19 cellular contexts compared by ENCODE assay signal in genomic region chr20:32702706-32703425, GRCh38. TPM values are rescaled to one million over a fixed set of nuclear protein-coding genes. Genes with fewer than 3 reads are reported as not detected.
DNase-seq lines count a peak whose midpoint lies in the region; ATAC-seq and TF ChIP-seq lines count a peak whose summit lies in the region.
"Had no signal": no experiment of that assay in that cellular context is flagged by ENCODE, and none has a peak within 500 bp of the region (broad histone marks: within the 10 kb centered on the region; RNA-seq: fewer than 3 reads in every experiment).

No MANE protein-coding gene starts in this region.

- no peaks in the 10 kb centered on the region for H3F3A ChIP-seq in PC-9 (ENCODE audit: insufficient read depth, low read depth)

- no peaks in the 10 kb centered on the region for H3K4me1 Mint-ChIP-seq in MCF 10A (ENCODE audit: insufficient read depth, unreplicated experiment)
- H3K4me1 Mint-ChIP-seq in stimulated activated effector memory CD8-positive, alpha-beta T cell treated with anti-CD3 and anti-CD28 coated beads, Interleukin-12 subunit alpha, Interleukin-12 subunit beta, amount 100 ng/mL, for 72 hours, result peaks cover under 1% of the 10 kb centered on the region

- peaks cover 37% of the 10 kb centered on the region for H3K36me3 Mint-ChIP-seq in MCF 10A (ENCODE audit: insufficient read depth, unreplicated experiment)
- H3K36me3 Mint-ChIP-seq in stimulated activated effector memory CD8-positive, alpha-beta T cell treated with anti-CD3 and anti-CD28 coated beads, Interleukin-12 subunit alpha, Interleukin-12 subunit beta, amount 100 ng/mL, for 72 hours, result peaks cover 77% of the 10 kb centered on the region

- no peak overlapping the region for H2AFZ ChIP-seq in PC-9

- no peak for TF ChIP-seq POLR2A in breast epithelium (IDR thresholded peaks at IDR 0.05)
- TF ChIP-seq POLR2A in stomach (IDR thresholded peaks at IDR 0.05), result no peak

- CTCF ChIA-PET in MCF 10A (lab: Yijun Ruan, JAX), result interaction anchor here (0.6 to 1.9 kb wide), 6 partner anchors 13 to 162 kb away, joined by 3 to 7 read pairs (median 3); no protein-coding TSS in a partner anchor
- CTCF ChIA-PET in PC-9 (lab: Charles Lee), result no interaction called here

- no peaks in the 10 kb centered on the region for H3K27me3 ChIP-seq in breast epithelium
- no peaks in the 10 kb centered on the region for H3K27me3 ChIP-seq in PC-9 (ENCODE audit: insufficient read depth, low read depth)
- H3K27me3 ChIP-seq in stomach, result no peaks in the 10 kb centered on the region
- H3K27me3 ChIP-seq: vagina had no signal

- no peaks in the 10 kb centered on the region for H3K79me2 ChIP-seq in PC-9 (ENCODE audit: low read depth)

- BruUV-seq in MCF 10A (replicated peaks; lab: Mats Ljungman, UMichigan) (TSS peak; percentile 76), PC-9 (replicated peaks; lab: Mats Ljungman, UMichigan) (TSS peak; percentile 6)

- 78 to 88% (median 84%) methylated on average over 9 of the region's 9 CpGs for whole genome bisulfite sequencing in stomach, 5 donors

- no peak overlapping the region for H3K4me2 ChIP-seq in PC-9

- no peaks in the 10 kb centered on the region for H3K9me3 Mint-ChIP-seq in MCF 10A (ENCODE audit: unreplicated experiment)
- H3K9me3 Mint-ChIP-seq in stimulated activated effector memory CD8-positive, alpha-beta T cell treated with anti-CD3 and anti-CD28 coated beads, Interleukin-12 subunit alpha, Interleukin-12 subunit beta, amount 100 ng/mL, for 72 hours, result no peaks in the 10 kb centered on the region

- DNase-seq in MCF 10A (ENCODE audit: unreplicated experiment), result no peak
- DNase-seq in breast epithelium (ENCODE audit: low spot score in 2 of 2), result no peak
- peak; percentile 2 for DNase-seq in NCI-H1694 treated with DMSO at 0.1 percent for 48 hours (lab: John Stamatoyannopoulos, UW)
- no peak for DNase-seq in PC-9
- DNase-seq in stimulated activated effector memory CD8-positive, alpha-beta T cell treated with anti-CD3 and anti-CD28 coated beads, Interleukin-12 subunit alpha, Interleukin-12 subunit beta, amount 100 ng/mL, for 72 hours (ENCODE audit: low spot score in 2 of 2), result no peak
- DNase-seq in RKO (ENCODE audit: low spot score), result no peak
- no peak for DNase-seq in SK-N-DZ (ENCODE audit: low spot score)
- DNase-seq in stomach, result no peak
- DNase-seq: activated CD4-positive, alpha-beta T cell treated with anti-CD3 and anti-CD28 coated beads, Interleukin-2, amount 50 U/mL, for 1 hour; HCEC 1CT; head of caudate nucleus; Kasumi-1; kidney; NCI-H226; stimulated activated naive CD8-positive, alpha-beta T cell treated with anti-CD3 and anti-CD28 coated beads, Interleukin-15, Interleukin-2, amounts not matched to agents 100 U/mL and 50 U/mL, for 24 hours had no signal

- no peak for TF ChIP-seq EP300 in stomach (IDR thresholded peaks at IDR 0.05)

- H4K20me1 ChIP-seq in PC-9 (ENCODE audit: insufficient read depth), result no peaks in the 10 kb centered on the region

- POLR2A ChIA-PET in MCF 10A (lab: Yijun Ruan, JAX) (no interaction called here), PC-9 (lab: Charles Lee; ENCODE audit: unreplicated experiment) (no interaction called here)

- H3K9me2 ChIP-seq in PC-9 (ENCODE audit: insufficient read depth), result no peaks in the 10 kb centered on the region

- H3K4me3 ChIP-seq in breast epithelium, result no peak overlapping the region
- no peak overlapping the region for H3K4me3 ChIP-seq in PC-9
- H3K4me3 ChIP-seq in stomach, result no peak overlapping the region
- H3K4me3 ChIP-seq: coronary artery, vagina had no signal

- H3K27ac ChIP-seq in breast epithelium (no peak overlapping the region), PC-9 (no peak overlapping the region), stomach (no peak overlapping the region)
- H3K27ac ChIP-seq: coronary artery, vagina had no signal

- ATAC-seq in stimulated activated effector memory CD8-positive, alpha-beta T cell treated with anti-CD3 and anti-CD28 coated beads, Interleukin-12 subunit alpha, Interleukin-12 subunit beta, amount 100 ng/mL, for 72 hours, result no peak
- ATAC-seq: esophagus mucosa; stimulated activated naive CD8-positive, alpha-beta T cell treated with anti-CD3 and anti-CD28 coated beads, Interleukin-15, Interleukin-2, amounts not matched to agents 100 U/mL and 50 U/mL, for 24 hours had no signal

- no peak overlapping the region for H3K27ac Mint-ChIP-seq in MCF 10A (ENCODE audit: low read depth, unreplicated experiment)
- peak overlapping the region; percentile 29 for H3K27ac Mint-ChIP-seq in stimulated activated effector memory CD8-positive, alpha-beta T cell treated with anti-CD3 and anti-CD28 coated beads, Interleukin-12 subunit alpha, Interleukin-12 subunit beta, amount 100 ng/mL, for 72 hours

- no peak overlapping the region for H3K4me3 Mint-ChIP-seq in MCF 10A (ENCODE audit: unreplicated experiment)
- no peak overlapping the region for H3K4me3 Mint-ChIP-seq in stimulated activated effector memory CD8-positive, alpha-beta T cell treated with anti-CD3 and anti-CD28 coated beads, Interleukin-12 subunit alpha, Interleukin-12 subunit beta, amount 100 ng/mL, for 72 hours

- no peaks in the 10 kb centered on the region for H3K27me3 Mint-ChIP-seq in MCF 10A (ENCODE audit: insufficient read depth, unreplicated experiment)

- H3K36me3 ChIP-seq in breast epithelium, result no peaks in the 10 kb centered on the region
- 0 out of 2 replicates have a peak, but pooled peaks cover 5% of the 10 kb centered on the region for H3K36me3 ChIP-seq in PC-9 (ENCODE audit: low read depth)
- H3K36me3 ChIP-seq in stomach, result peaks cover 42 to 85% (median 82%) of the 10 kb centered on the region in 4 donors

- H3K9me3 ChIP-seq in breast epithelium, result no peaks in the 10 kb centered on the region
- H3K9me3 ChIP-seq in PC-9 (ENCODE audit: insufficient read depth, low read depth), result no peaks in the 10 kb centered on the region
- no peaks in the 10 kb centered on the region for H3K9me3 ChIP-seq in stomach
- H3K9me3 ChIP-seq: vagina had no signal

- no peaks in the 10 kb centered on the region for H3K4me1 ChIP-seq in breast epithelium
- H3K4me1 ChIP-seq in PC-9 (replicated peaks; ENCODE audit: insufficient read depth), result no peaks in the 10 kb centered on the region
- no peaks in the 10 kb centered on the region for H3K4me1 ChIP-seq in stomach
- H3K4me1 ChIP-seq: vagina had no signal

- intact Hi-C loops in MCF 10A (cut with micrococcal nuclease) (no loop called here), breast epithelium (cut with DNase I; ENCODE audit: low total_unique reads) (no loop called here), PC-9 (cut with micrococcal nuclease; ENCODE audit: unreplicated experiment) (no loop called here), stomach (cut with DNase I; ENCODE audit: low total_unique reads) (no loop called here)

- TF ChIP-seq CTCF in MCF 10A (IDR thresholded peaks at IDR 0.05; ENCODE audit: unreplicated experiment), result no peak
- no peak for TF ChIP-seq CTCF in breast epithelium (IDR thresholded peaks at IDR 0.05)
- no peak for TF ChIP-seq CTCF in PC-9 (conservative IDR thresholded peaks at IDR 0.05)
- TF ChIP-seq CTCF in stomach (IDR thresholded peaks at IDR 0.05), result no peak

RNA-seq across cellular contexts. Expression of gene C20orf203, which starts 29.1 kb away (rescaled TPM):
- total RNA-seq in MCF 10A (2022) (not detected in 2 replicates), breast epithelium (under 1 TPM; under 0.01 to 0.32 (median 0.15) TPM), PC-9 (2021) (0.08 TPM in 1 of 2 replicates, not detected in the other), stomach (under 1 TPM in 1 of 5 donors, not detected in 4; 0.37 TPM)
- polyA plus RNA-seq in SK-N-DZ (2014; cell fraction: cytosol; rRNA removed), result 0.14 and 0.61 TPM in 2 replicates
- polyA plus RNA-seq in SK-N-DZ (2014; cell fraction: nucleus; rRNA removed), result 0.02 and 0.44 TPM in 2 replicates
- polyA plus RNA-seq in stomach, result under 1 TPM in 1 of 3 donors, not detected in 2; 0.03 TPM
- total RNA-seq: esophagus mucosa, kidney, vagina had no signal
- polyA plus RNA-seq: AG04450 had no signal

RNA-seq across cellular contexts. Expression of gene COMMD7, which starts 40.4 kb away (rescaled TPM):
- 24.1 and 28.3 TPM in 2 replicates for total RNA-seq in MCF 10A (2022)
- 10 to 100 TPM; 22.7 to 30.9 (median 24.3) TPM for total RNA-seq in breast epithelium
- total RNA-seq in PC-9 (2021), result 42.3 and 43.0 TPM in 2 replicates
- polyA plus RNA-seq in SK-N-DZ (2014; cell fraction: cytosol; rRNA removed), result 72.2 and 76.2 TPM in 2 replicates
- polyA plus RNA-seq in SK-N-DZ (2014; cell fraction: nucleus; rRNA removed), result 41.1 and 50.7 TPM in 2 replicates
- total RNA-seq in stomach, result 10 to 100 TPM in 3 of 5 donors, 1 to 10 TPM in 2; 3.8 to 28.4 (median 19.6) TPM
- polyA plus RNA-seq in stomach, result 10 to 100 TPM; 36.9 to 61.9 (median 60.9) TPM

RNA-seq across cellular contexts. Expression of gene DNMT3B, which starts 59.3 kb away (rescaled TPM):
- total RNA-seq in MCF 10A (2022) (1.3 and 2.0 TPM in 2 replicates), breast epithelium (1 to 10 TPM in 2 of 3 donors, under 1 TPM in 1; 0.96 to 2.0 (median 1.8) TPM), PC-9 (2021) (5.7 and 8.0 TPM in 2 replicates), stomach (10 to 100 TPM in 1 of 5 donors, 1 to 10 TPM in 2, not detected in 2; 1.0 to 17.0 (median 1.1) TPM)
- 19.6 and 22.9 TPM in 2 replicates for polyA plus RNA-seq in SK-N-DZ (2014; cell fraction: cytosol; rRNA removed)
- polyA plus RNA-seq in SK-N-DZ (2014; cell fraction: nucleus; rRNA removed), result 25.6 and 33.1 TPM in 2 replicates
- polyA plus RNA-seq in stomach, result under 1 TPM; 0.31 to 0.73 (median 0.31) TPM
